In the genomic region with DNA sequence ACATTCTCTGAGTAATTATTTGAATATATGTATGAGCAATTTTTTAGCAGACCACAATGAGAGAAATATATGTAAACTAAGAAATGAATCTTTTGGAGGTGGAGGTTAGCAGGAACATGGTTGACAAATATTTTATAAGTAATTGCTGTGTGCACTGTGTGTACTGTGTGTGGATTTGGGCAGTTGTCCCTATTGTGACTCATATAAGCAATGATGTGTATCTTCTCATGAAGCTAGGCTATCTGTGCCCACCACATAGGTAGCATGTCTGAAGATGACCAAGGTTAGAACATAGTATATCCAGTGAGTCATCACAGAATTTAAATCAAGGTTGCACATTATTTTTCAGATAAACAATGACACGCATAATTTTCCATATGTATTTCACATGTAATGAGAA, we compare ENCODE assay signal across 23 cellular contexts.
DNase-seq lines count a peak whose midpoint lies in the region; ATAC-seq and TF ChIP-seq lines count a peak whose summit lies in the region.
"Had no signal": no experiment of that assay in that cellular context is flagged by ENCODE, and none has a peak within 500 bp of the region (broad histone marks: within the 10 kb centered on the region; RNA-seq: fewer than 3 reads in every experiment).

No MANE protein-coding gene starts in this region.

- no peak overlapping the region for H2AFZ ChIP-seq in MM.1S (ENCODE audit: low read length)

- no peak overlapping the region for H3K4me3 ChIP-seq in RWPE2 (ENCODE audit: severe bottlenecking)
- H3K4me3 ChIP-seq in MM.1S (ENCODE audit: low read length): no peak overlapping the region
- H3K4me3 ChIP-seq: BLaER1, K562, Peyer's patch had no signal

- TF ChIP-seq CTCF in RWPE2 (IDR thresholded peaks at IDR 0.05; ENCODE audit: poor library complexity, severe bottlenecking) (no peak), MM.1S (IDR thresholded peaks at IDR 0.05; ENCODE audit: low read length) (no peak)

- H3K36me3 ChIP-seq in RWPE2 (ENCODE audit: low read depth) (no peaks in the 10 kb centered on the region), MM.1S (replicated peaks; ENCODE audit: insufficient read depth, low read length) (no peaks in the 10 kb centered on the region)
- H3K36me3 ChIP-seq: BLaER1, Peyer's patch had no signal

- no peaks in the 10 kb centered on the region for H3K9me3 ChIP-seq in RWPE2 (ENCODE audit: severe bottlenecking)
- no peaks in the 10 kb centered on the region for H3K9me3 ChIP-seq in MM.1S (replicated peaks; ENCODE audit: insufficient read depth, low read length)

- H3K27me3 ChIP-seq in RWPE2 (ENCODE audit: insufficient read depth, poor library complexity, severe bottlenecking): no peaks in the 10 kb centered on the region
- no peaks in the 10 kb centered on the region for H3K27me3 ChIP-seq in MM.1S (replicated peaks; ENCODE audit: insufficient read depth, low read length)
- H3K27me3 ChIP-seq: BLaER1, Peyer's patch had no signal

- H3K9ac ChIP-seq in MM.1S (ENCODE audit: low read length): no peak overlapping the region
- H3K9ac ChIP-seq: BLaER1 had no signal

- H3K9me2 ChIP-seq in MM.1S (replicated peaks; ENCODE audit: insufficient read depth, low read length): no peaks in the 10 kb centered on the region

- DNase-seq in HS-27A (ENCODE audit: low read depth): peak; percentile 11
- no peak for DNase-seq in RWPE2 (ENCODE audit: low spot score)
- no peak for DNase-seq in epithelial cell of prostate (ENCODE audit: low read depth, low spot score)
- DNase-seq in kidney tubule cell (ENCODE audit: low spot score): peak; percentile 14
- DNase-seq in T-helper 9 cell: no peak
- DNase-seq in activated naive CD4-positive, alpha-beta T cell treated with anti-CD3 and anti-CD28 coated beads, Interleukin-2, amount 50 U/mL, for 16 hours: no peak
- DNase-seq in MM.1S: no peak
- DNase-seq: ACHN; CD4-positive, alpha-beta T cell; COR-L47; DMS79; NCI-H1092 treated with DMSO at 0.1 percent for 48 hours; NCI-H146; NCI-H2029 treated with DMSO at 0.1 percent for 48 hours; NCI-H2171; NCI-H345; NCI-H524 treated with DMSO at 0.1 percent for 48 hours; NCI-H82; Peyer's patch had no signal

- no peaks in the 10 kb centered on the region for H3K79me2 ChIP-seq in MM.1S (ENCODE audit: low read length)

- ATAC-seq in RWPE2 (ENCODE audit: low read depth): peak; percentile 28; the same call in 1 of the 3 replicates
- no peak for ATAC-seq in GM19324 (IDR thresholded peaks at IDR 0.05; ENCODE audit: low FRiP score, unreplicated experiment)
- ATAC-seq: K562, Right ventricle myocardium inferior had no signal

- no peaks in the 10 kb centered on the region for H4K20me1 ChIP-seq in MM.1S (ENCODE audit: insufficient read depth, low read length)
- H4K20me1 ChIP-seq: BLaER1 had no signal

- H3K27ac ChIP-seq in RWPE2 (ENCODE audit: poor library complexity, severe bottlenecking) (peak overlapping the region; percentile 35), epithelial cell of prostate (peak overlapping the region; percentile 94), MM.1S (ENCODE audit: low read length) (no peak overlapping the region)
- H3K27ac ChIP-seq: BLaER1, Peyer's patch had no signal

- peaks cover 15% of the 10 kb centered on the region for H3K4me1 ChIP-seq in RWPE2 (ENCODE audit: insufficient read depth, poor library complexity, severe bottlenecking)
- H3K4me1 ChIP-seq in MM.1S (ENCODE audit: low read length): no peaks in the 10 kb centered on the region
- H3K4me1 ChIP-seq: BLaER1, Peyer's patch had no signal

- H3F3A ChIP-seq in MM.1S (ENCODE audit: insufficient read depth, low read length): no peaks in the 10 kb centered on the region

- H3K4me2 ChIP-seq in MM.1S (ENCODE audit: low read depth, low read length): no peak overlapping the region
- H3K4me2 ChIP-seq: BLaER1 had no signal

Comparison
In these comparisons a context has a peak if more than half of its experiments do, and no peak if none do; other contexts are left out.
1. DNase-seq: peak in HS-27A (single experiment) and kidney tubule cell (single experiment); none in RWPE2 (single experiment), epithelial cell of prostate (single experiment), T-helper 9 cell (single experiment), activated naive CD4-positive, alpha-beta T cell treated with anti-CD3 and anti-CD28 coated beads, Interleukin-2, amount 50 U/mL, for 16 hours (single experiment) and MM.1S (single experiment).